In the genomic region with DNA sequence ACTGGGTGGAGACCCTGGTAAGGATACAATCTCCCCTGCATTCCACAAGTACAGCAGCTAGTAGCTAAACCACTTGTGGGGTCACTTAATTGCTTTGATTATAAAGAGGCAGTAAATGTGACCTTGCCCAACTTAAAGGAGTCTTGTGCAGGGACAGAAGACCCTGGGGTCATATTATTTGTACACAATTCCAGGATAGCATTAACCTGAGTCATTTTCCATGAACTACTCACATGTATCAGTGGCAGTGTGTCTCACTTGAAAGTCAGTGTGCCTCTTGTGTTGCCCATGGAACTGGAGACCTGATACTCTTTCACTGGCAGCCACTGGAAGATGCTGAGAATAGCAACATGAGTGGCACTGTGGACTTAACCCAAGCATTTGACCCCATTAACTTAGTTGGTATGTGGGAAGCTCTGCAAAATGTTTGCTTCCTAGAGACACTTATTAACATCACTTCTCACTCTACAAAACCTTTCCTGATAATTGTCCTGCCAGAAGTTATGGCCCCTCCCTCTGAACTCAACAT, we compare ENCODE assay signal across 16 cellular contexts. TPM values are rescaled to one million over a fixed set of nuclear protein-coding genes. Genes with fewer than 3 reads are reported as not detected.
"Had no signal": no experiment of that assay in that cellular context is flagged by ENCODE, and none has a peak within 500 bp of the region (broad histone marks: within the 10 kb centered on the region; RNA-seq: fewer than 3 reads in every experiment).

No MANE protein-coding gene starts in this region.

- H3K36me3 ChIP-seq: prostate gland, sigmoid colon, tibial artery, uterus had no signal

- DNase-seq: activated CD4-positive, alpha-beta T cell treated with anti-CD3 and anti-CD28 coated beads, Interleukin-2, amount 10 ng/mL, durations not matched to agents 24 days and 14 days; activated CD4-positive, CD25-positive, alpha-beta regulatory T cell; activated CD8-positive, alpha-beta memory T cell treated with anti-CD3 and anti-CD28 coated beads, Interleukin-2, amount 50 U/mL, for 48 hours; activated gamma-delta T cell; activated T-cell treated with anti-CD3 and anti-CD28 coated beads, Interleukin-2, amount 50 U/mL, for 72 hours; amygdala; body of pancreas; effector memory CD8-positive, alpha-beta T cell; foreskin keratinocyte; head of caudate nucleus; sigmoid colon; T-helper 2 cell; tibial artery; uterus had no signal

- H3K27me3 ChIP-seq: body of pancreas, sigmoid colon, tibial artery, uterus had no signal

- H3K27ac ChIP-seq: body of pancreas, foreskin keratinocyte, prostate gland, sigmoid colon, tibial artery, uterus had no signal

- H3K9me3 ChIP-seq: body of pancreas, prostate gland, sigmoid colon, tibial artery, uterus had no signal

- H3K4me1 ChIP-seq: body of pancreas, foreskin keratinocyte, prostate gland, tibial artery, uterus had no signal

- H3K4me3 ChIP-seq: body of pancreas, prostate gland, sigmoid colon, tibial artery, uterus had no signal

- ATAC-seq: activated T-cell treated with anti-CD3 and anti-CD28 coated beads, Interleukin-2, amount 50 U/mL, for 72 hours; body of pancreas; effector memory CD8-positive, alpha-beta T cell; foreskin keratinocyte; stimulated activated effector memory CD8-positive, alpha-beta T cell treated with anti-CD3 and anti-CD28 coated beads, Interleukin-12 subunit alpha, Interleukin-12 subunit beta, amount 100 ng/mL, for 72 hours had no signal

RNA-seq across cellular contexts. Expression of gene CLIC5, which starts 28.9 kb away (rescaled TPM):
- total RNA-seq: foreskin keratinocyte had no signal
- polyA plus RNA-seq: foreskin keratinocyte had no signal
